In genomic region chr22:37681556-37682049, GRCh38 we compare ENCODE assay signal across 1 cellular context.
TF ChIP-seq lines count a peak whose summit lies in the region.

No MANE protein-coding gene starts in this region.

TF ChIP-seq in HCT116, 20 proteins besides CTCF, POLR2A, EP300 and RAD21 (continued from another document):
- TF ChIP-seq, protein P1, sequence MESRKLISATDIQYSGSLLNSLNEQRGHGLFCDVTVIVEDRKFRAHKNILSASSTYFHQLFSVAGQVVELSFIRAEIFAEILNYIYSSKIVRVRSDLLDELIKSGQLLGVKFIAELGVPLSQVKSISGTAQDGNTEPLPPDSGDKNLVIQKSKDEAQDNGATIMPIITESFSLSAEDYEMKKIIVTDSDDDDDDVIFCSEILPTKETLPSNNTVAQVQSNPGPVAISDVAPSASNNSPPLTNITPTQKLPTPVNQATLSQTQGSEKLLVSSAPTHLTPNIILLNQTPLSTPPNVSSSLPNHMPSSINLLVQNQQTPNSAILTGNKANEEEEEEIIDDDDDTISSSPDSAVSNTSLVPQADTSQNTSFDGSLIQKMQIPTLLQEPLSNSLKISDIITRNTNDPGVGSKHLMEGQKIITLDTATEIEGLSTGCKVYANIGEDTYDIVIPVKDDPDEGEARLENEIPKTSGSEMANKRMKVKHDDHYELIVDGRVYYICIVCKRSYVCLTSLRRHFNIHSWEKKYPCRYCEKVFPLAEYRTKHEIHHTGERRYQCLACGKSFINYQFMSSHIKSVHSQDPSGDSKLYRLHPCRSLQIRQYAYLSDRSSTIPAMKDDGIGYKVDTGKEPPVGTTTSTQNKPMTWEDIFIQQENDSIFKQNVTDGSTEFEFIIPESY (IDR thresholded peaks at IDR 0.05; ENCODE audit: extremely low read depth, insufficient replicate concordance, low read length): no peak
- TF ChIP-seq YY1 (IDR thresholded peaks at IDR 0.05; ENCODE audit: extremely low read depth, insufficient replicate concordance, low read depth, low read length) (no peak), ELF1 (IDR thresholded peaks at IDR 0.05; ENCODE audit: borderline replicate concordance, low read depth) (no peak), TCF7L2 (IDR thresholded peaks at IDR 0.05; ENCODE audit: borderline replicate concordance, extremely low read depth, insufficient read depth, insufficient read length) (no peak)
